1 cellular context compared by ENCODE assay signal in the genomic region with DNA sequence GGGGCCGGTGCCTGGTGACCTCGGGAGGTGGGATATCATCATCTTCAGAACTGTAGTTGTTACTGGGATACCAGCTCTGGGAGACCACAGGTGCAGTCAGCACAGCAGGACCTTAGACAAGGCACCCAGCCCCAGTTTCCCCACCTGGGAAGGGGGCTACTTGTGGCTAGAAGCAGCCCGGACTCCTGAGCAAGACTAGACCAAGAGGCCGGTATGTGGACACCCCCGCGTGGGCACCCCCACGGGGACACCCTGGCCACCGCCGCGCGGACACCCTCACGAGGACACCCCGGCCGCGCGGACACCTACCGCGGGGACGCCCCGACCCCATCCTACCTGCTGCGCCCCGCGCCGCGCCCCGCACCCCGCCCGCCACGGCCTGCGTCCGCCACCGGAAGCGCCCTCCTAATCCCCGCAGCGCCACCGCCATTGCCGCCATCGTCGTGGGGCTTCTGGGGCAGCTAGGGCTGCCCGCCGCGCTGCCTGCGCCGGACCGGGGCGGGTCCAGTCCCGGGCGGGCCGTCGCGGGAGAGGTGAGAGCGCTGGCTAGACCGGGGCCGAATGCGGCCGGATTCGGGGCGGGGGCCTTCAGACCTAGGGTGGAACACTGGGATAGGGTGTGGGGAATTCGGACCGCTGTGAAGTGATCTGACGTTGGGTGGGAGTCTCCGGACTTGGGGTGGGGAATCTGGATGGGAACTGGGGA.
A peak's percentile ranks its signal among the peaks of the same experiment; 100 is the strongest.
TF ChIP-seq lines count a peak whose summit lies in the region.

TSS of gene COMT (plus strand) at position 408 of the 706 bp plus-strand sequence. CDS start 20,755 bp downstream, outside the sequence.
TSS of gene TXNRD2 (minus strand) at position 454 of the 706 bp plus-strand sequence. CDS start at position 439, 15 bp downstream.

TF ChIP-seq in K562, 482 proteins besides CTCF, POLR2A, EP300 and RAD21 (continued from another document and continues in another):
- 0 out of 2 replicates have a peak, but pooled peaks have one; percentile 9 for TF ChIP-seq MAFK (IDR thresholded peaks at IDR 0.05; ENCODE audit: low read length)
- no peak for TF ChIP-seq CBX5 (IDR thresholded peaks at IDR 0.05; ENCODE audit: borderline replicate concordance, low read depth)
- peak; percentile 83 for TF ChIP-seq SAP30 (IDR thresholded peaks at IDR 0.05; ENCODE audit: borderline replicate concordance, insufficient read depth, low read depth, low read length, poor library complexity, severe bottlenecking)
- TF ChIP-seq, protein P1, sequence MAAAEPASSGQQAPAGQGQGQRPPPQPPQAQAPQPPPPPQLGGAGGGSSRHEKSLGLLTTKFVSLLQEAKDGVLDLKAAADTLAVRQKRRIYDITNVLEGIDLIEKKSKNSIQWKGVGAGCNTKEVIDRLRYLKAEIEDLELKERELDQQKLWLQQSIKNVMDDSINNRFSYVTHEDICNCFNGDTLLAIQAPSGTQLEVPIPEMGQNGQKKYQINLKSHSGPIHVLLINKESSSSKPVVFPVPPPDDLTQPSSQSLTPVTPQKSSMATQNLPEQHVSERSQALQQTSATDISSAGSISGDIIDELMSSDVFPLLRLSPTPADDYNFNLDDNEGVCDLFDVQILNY (CRISPR knock-in tag; IDR thresholded peaks at IDR 0.05): no peak
- TF ChIP-seq WHSC1 (IDR thresholded peaks at IDR 0.05; ENCODE audit: low read length): peak; percentile 80
- no peak for TF ChIP-seq MIER1 (IDR thresholded peaks at IDR 0.05; ENCODE audit: low read depth)
- TF ChIP-seq LCOR (CRISPR knock-in tag; IDR thresholded peaks at IDR 0.05): no peak
- TF ChIP-seq ZNF232 (CRISPR knock-in tag; IDR thresholded peaks at IDR 0.05): no peak
- no peak for TF ChIP-seq USF1 (CRISPR knock-in tag; IDR thresholded peaks at IDR 0.05)
- no peak for TF ChIP-seq HES1 (IDR thresholded peaks at IDR 0.05; ENCODE audit: low read depth)
- TF ChIP-seq BACH1 (tag; IDR thresholded peaks at IDR 0.05): no peak
- TF ChIP-seq ZKSCAN8 (CRISPR knock-in tag; IDR thresholded peaks at IDR 0.05): no peak
- no peak for TF ChIP-seq REST (CRISPR knock-in tag; IDR thresholded peaks at IDR 0.05; ENCODE audit: low read depth)
- TF ChIP-seq SRSF3 (IDR thresholded peaks at IDR 0.05; ENCODE audit: insufficient read depth, low read length): no peak; the same call in none of the 2 replicates
- TF ChIP-seq RERE (CRISPR knock-in tag; IDR thresholded peaks at IDR 0.05; ENCODE audit: borderline replicate concordance): no peak
- no peak for TF ChIP-seq CREM (IDR thresholded peaks at IDR 0.05; ENCODE audit: low read depth)
- TF ChIP-seq ZFP30 (CRISPR knock-in tag; IDR thresholded peaks at IDR 0.05; ENCODE audit: borderline replicate concordance): no peak
- TF ChIP-seq ZNF277 (CRISPR knock-in tag; IDR thresholded peaks at IDR 0.05; ENCODE audit: borderline replicate concordance): no peak
- no peak for TF ChIP-seq SRSF9 (IDR thresholded peaks at IDR 0.05; ENCODE audit: borderline replicate concordance, low read depth, low read length)
- peak; percentile 70; the same call in 1 of the 2 replicates for TF ChIP-seq TCFL5 (CRISPR knock-in tag; conservative IDR thresholded peaks at IDR 0.05)
- TF ChIP-seq, protein P2, sequence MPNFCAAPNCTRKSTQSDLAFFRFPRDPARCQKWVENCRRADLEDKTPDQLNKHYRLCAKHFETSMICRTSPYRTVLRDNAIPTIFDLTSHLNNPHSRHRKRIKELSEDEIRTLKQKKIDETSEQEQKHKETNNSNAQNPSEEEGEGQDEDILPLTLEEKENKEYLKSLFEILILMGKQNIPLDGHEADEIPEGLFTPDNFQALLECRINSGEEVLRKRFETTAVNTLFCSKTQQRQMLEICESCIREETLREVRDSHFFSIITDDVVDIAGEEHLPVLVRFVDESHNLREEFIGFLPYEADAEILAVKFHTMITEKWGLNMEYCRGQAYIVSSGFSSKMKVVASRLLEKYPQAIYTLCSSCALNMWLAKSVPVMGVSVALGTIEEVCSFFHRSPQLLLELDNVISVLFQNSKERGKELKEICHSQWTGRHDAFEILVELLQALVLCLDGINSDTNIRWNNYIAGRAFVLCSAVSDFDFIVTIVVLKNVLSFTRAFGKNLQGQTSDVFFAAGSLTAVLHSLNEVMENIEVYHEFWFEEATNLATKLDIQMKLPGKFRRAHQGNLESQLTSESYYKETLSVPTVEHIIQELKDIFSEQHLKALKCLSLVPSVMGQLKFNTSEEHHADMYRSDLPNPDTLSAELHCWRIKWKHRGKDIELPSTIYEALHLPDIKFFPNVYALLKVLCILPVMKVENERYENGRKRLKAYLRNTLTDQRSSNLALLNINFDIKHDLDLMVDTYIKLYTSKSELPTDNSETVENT (CRISPR knock-in tag; IDR thresholded peaks at IDR 0.05): no peak
- no peak for TF ChIP-seq MCM7 (IDR thresholded peaks at IDR 0.05)
- no peak for TF ChIP-seq TBP (optimal IDR thresholded peaks at IDR 0.05; ENCODE audit: low read depth, low read length)
- no peak for TF ChIP-seq PPARD (CRISPR knock-in tag; IDR thresholded peaks at IDR 0.05)
- TF ChIP-seq, protein P3, sequence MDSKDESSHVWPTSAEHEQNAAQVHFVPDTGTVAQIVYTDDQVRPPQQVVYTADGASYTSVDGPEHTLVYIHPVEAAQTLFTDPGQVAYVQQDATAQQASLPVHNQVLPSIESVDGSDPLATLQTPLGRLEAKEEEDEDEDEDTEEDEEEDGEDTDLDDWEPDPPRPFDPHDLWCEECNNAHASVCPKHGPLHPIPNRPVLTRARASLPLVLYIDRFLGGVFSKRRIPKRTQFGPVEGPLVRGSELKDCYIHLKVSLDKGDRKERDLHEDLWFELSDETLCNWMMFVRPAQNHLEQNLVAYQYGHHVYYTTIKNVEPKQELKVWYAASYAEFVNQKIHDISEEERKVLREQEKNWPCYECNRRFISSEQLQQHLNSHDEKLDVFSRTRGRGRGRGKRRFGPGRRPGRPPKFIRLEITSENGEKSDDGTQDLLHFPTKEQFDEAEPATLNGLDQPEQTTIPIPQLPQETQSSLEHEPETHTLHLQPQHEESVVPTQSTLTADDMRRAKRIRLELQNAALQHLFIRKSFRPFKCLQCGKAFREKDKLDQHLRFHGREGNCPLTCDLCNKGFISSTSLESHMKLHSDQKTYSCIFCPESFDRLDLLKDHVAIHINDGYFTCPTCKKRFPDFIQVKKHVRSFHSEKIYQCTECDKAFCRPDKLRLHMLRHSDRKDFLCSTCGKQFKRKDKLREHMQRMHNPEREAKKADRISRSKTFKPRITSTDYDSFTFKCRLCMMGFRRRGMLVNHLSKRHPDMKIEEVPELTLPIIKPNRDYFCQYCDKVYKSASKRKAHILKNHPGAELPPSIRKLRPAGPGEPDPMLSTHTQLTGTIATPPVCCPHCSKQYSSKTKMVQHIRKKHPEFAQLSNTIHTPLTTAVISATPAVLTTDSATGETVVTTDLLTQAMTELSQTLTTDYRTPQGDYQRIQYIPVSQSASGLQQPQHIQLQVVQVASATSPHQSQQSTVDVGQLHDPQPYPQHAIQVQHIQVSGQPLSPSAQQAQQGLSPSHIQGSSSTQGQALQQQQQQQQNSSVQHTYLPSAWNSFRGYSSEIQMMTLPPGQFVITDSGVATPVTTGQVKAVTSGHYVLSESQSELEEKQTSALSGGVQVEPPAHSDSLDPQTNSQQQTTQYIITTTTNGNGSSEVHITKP (IDR thresholded peaks at IDR 0.05; ENCODE audit: partially characterized antibody): no peak
- peak; percentile 90 for TF ChIP-seq KLF1 (tag; IDR thresholded peaks at IDR 0.05)
- TF ChIP-seq NR2C1 (IDR thresholded peaks at IDR 0.05): no peak
- TF ChIP-seq NR2C1 (tag; IDR thresholded peaks at IDR 0.05): no peak
- TF ChIP-seq CBX3 (IDR thresholded peaks at IDR 0.05; ENCODE audit: borderline replicate concordance in 1 of 2, low read length in 2 of 2): no peak
- 0 out of 2 replicates have a peak, but pooled peaks have one; percentile 46 for TF ChIP-seq BMI1 (IDR thresholded peaks at IDR 0.05; ENCODE audit: low read length)
- TF ChIP-seq, protein P4, sequence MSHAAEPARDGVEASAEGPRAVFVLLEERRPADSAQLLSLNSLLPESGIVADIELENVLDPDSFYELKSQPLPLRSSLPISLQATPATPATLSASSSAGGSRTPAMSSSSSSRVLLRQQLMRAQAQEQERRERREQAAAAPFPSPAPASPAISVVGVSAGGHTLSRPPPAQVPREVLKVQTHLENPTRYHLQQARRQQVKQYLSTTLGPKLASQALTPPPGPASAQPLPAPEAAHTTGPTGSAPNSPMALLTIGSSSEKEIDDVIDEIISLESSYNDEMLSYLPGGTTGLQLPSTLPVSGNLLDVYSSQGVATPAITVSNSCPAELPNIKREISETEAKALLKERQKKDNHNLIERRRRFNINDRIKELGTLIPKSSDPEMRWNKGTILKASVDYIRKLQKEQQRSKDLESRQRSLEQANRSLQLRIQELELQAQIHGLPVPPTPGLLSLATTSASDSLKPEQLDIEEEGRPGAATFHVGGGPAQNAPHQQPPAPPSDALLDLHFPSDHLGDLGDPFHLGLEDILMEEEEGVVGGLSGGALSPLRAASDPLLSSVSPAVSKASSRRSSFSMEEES (CRISPR knock-in tag; IDR thresholded peaks at IDR 0.05): peak; percentile 22
- TF ChIP-seq ZNF212 (CRISPR knock-in tag; IDR thresholded peaks at IDR 0.05): peak; percentile 87
- peak; percentile 70 for TF ChIP-seq JUND (IDR thresholded peaks at IDR 0.05; ENCODE audit: borderline replicate concordance, low read depth, low read length)
- no peak for TF ChIP-seq JUND (tag; IDR thresholded peaks at IDR 0.05; ENCODE audit: borderline replicate concordance, low read depth, low read length)
- no peak for TF ChIP-seq NFIC (IDR thresholded peaks at IDR 0.05)
